In the genomic region with DNA sequence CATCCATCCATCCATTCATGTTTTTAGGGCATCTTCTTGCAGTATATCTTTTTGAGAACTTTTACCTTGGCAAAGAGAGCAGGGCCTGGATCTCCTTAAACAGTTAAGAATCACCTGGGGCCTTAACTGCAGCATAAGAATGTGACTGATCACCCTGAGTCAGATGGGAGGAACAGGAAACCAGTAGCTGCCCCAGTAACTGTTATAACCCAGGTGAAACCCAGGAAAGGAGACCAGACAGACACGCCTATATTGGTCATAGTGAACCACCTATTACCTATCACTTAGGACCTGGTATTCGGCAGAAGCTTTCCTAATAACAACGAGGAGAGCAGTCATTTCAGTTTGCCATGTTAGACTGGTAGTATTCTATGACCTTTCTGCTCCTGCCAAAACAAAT, we compare ENCODE assay signal across 9 cellular contexts. TPM values are rescaled to one million over a fixed set of nuclear protein-coding genes. Genes with fewer than 3 reads are reported as not detected.
DNase-seq lines count a peak whose midpoint lies in the region; ATAC-seq and TF ChIP-seq lines count a peak whose summit lies in the region.
"Had no signal": no experiment of that assay in that cellular context is flagged by ENCODE, and none has a peak within 500 bp of the region (broad histone marks: within the 10 kb centered on the region; RNA-seq: fewer than 3 reads in every experiment).

No MANE protein-coding gene starts in this region.

- DNase-seq in GM10266 (ENCODE audit: extremely low spot score) = peak; percentile 6
- peak; percentile 37 for DNase-seq in M059J (ENCODE audit: low read depth)
- DNase-seq in left colon = no peak
- DNase-seq in DMS114 treated with DMSO at 0.1 percent for 48 hours (lab: John Stamatoyannopoulos, UW; ENCODE audit: unreplicated experiment) = no peak
- DNase-seq in endothelial cell (ENCODE audit: low spot score) = no peak
- no peak for DNase-seq in globus pallidus (ENCODE audit: low spot score)
- DNase-seq in lower leg skin (ENCODE audit: low spot score in 2 of 2) = no peak

- H3K9me3 Mint-ChIP-seq in endothelial cell (ENCODE audit: unreplicated experiment) = no peaks in the 10 kb centered on the region

- 26 to 40% methylated on average over 3 of the region's 3 CpGs for WGBS in lower leg skin, 2 donors

- peaks cover 5% of the 10 kb centered on the region for H3K4me1 Mint-ChIP-seq in endothelial cell (ENCODE audit: unreplicated experiment)

- H3K4me3 Mint-ChIP-seq in endothelial cell (ENCODE audit: unreplicated experiment) = no peak overlapping the region

- no peak overlapping the region for H3K4me3 ChIP-seq in lower leg skin (ENCODE audit: low read depth, poor library complexity, severe bottlenecking)
- H3K4me3 ChIP-seq: gastrocnemius medialis had no signal

- peaks cover 1% of the 10 kb centered on the region for H3K27me3 Mint-ChIP-seq in endothelial cell (ENCODE audit: unreplicated experiment)

- TF ChIP-seq POLR2A in lower leg skin (IDR thresholded peaks at IDR 0.05) = no peak

- intact Hi-C loops in left colon (cut with DNase I, micrococcal nuclease) = loop anchor here (5.0 to 10.0 kb wide), 4 partner anchors 101 to 416 kb away; partner anchors contain the start of genes FGD6 (in 1 of the 2) and VEZT (in 1 of the 2)
- intact Hi-C loops in lower leg skin (cut with DNase I; ENCODE audit: low total_unique reads) = loop anchor here (5.0 to 10.0 kb wide), 2 partner anchors 218 to 416 kb away; no protein-coding TSS in a partner anchor

- H3K36me3 Mint-ChIP-seq in endothelial cell (ENCODE audit: low read depth, unreplicated experiment) = peaks cover 17% of the 10 kb centered on the region

- no peak overlapping the region for H3K27ac Mint-ChIP-seq in endothelial cell (ENCODE audit: unreplicated experiment)

- peak; percentile 69 for ATAC-seq in GM21529 (IDR thresholded peaks at IDR 0.05; ENCODE audit: unreplicated experiment)
- peak; percentile 90 for ATAC-seq in left colon

- TF ChIP-seq CTCF in GM10266 (IDR thresholded peaks at IDR 0.05; ENCODE audit: control insufficient read depth, insufficient read depth, low read depth, missing control alignments) (no peak), endothelial cell (IDR thresholded peaks at IDR 0.05; ENCODE audit: unreplicated experiment) (no peak), lower leg skin (IDR thresholded peaks at IDR 0.05) (no peak)

RNA-seq across cellular contexts. Expression of gene NR2C1, which starts 43.4 kb away (rescaled TPM):
- total RNA-seq in M059J (2014; rRNA removed; shearing (Covaris generic)) = 26.3 and 63.3 TPM in 2 replicates
- 10 to 100 TPM; 26.4 to 30.2 TPM for total RNA-seq in left colon
- total RNA-seq in endothelial cell (ENCODE audit: unreplicated experiment) = 70.2 TPM
- 10 to 100 TPM; 11.3 to 61.9 (median 25.7) TPM for total RNA-seq in lower leg skin

Comparison
In these comparisons a context has a peak if more than half of its experiments do, and no peak if none do; other contexts are left out.
1. DNase-seq: peak in GM10266 (single experiment) and M059J (single experiment); none in left colon (0 of 2), DMS114 treated with DMSO at 0.1 percent for 48 hours (single experiment), endothelial cell (single experiment), globus pallidus (single experiment) and lower leg skin (0 of 2).